Comparison of ENCODE assay signal across 8 cellular contexts in genomic region chr9:32571969-32572899, GRCh38. TPM values are rescaled to one million over a fixed set of nuclear protein-coding genes. Genes with fewer than 3 reads are reported as not detected.
A peak's percentile ranks its signal among the peaks of the same experiment; 100 is the strongest.
DNase-seq lines count a peak whose midpoint lies in the region; ATAC-seq and TF ChIP-seq lines count a peak whose summit lies in the region.

No MANE protein-coding gene starts in this region.

- ATAC-seq in GM18858 (IDR thresholded peaks at IDR 0.05; ENCODE audit: unreplicated experiment), result peak; percentile 90
- ATAC-seq in HG03097 (IDR thresholded peaks at IDR 0.05; ENCODE audit: low FRiP score, unreplicated experiment), result peak; percentile 89
- ATAC-seq in right lobe of liver, result peak; percentile 78 to 92 (median 86)

- peak overlapping the region; percentile 84 to 86 (median 84) for H3K27ac ChIP-seq in right lobe of liver

- H3K4me1 ChIP-seq in right lobe of liver, result peaks cover 0 to 17% (median 4%) of the 10 kb centered on the region in 4 donors

- peak; percentile 67 for DNase-seq in AG10803 (ENCODE audit: low read depth)
- peak; percentile 40 for DNase-seq in NCI-H2227 treated with DMSO at 0.1 percent for 48 hours (lab: John Stamatoyannopoulos, UW)
- DNase-seq in activated CD4-positive, alpha-beta T cell treated with anti-CD3 and anti-CD28 coated beads for 48 hours, result peak; percentile 79
- peak; percentile 92 for DNase-seq in dermis blood vessel endothelial cell
- peak in 1 of 3 donors; percentile 49 for DNase-seq in right lobe of liver
- peak; percentile 41 to 69 (median 61) for DNase-seq in stimulated activated CD4-positive, alpha-beta T cell treated with anti-CD3 and anti-CD28 coated beads, TNF-alpha, amount 100 ng/mL, for 24 hours (ENCODE audit: low read depth in 3 of 3)

- H3K9me3 ChIP-seq in right lobe of liver, result no peaks in the 10 kb centered on the region

- no peak for TF ChIP-seq POLR2A in right lobe of liver (IDR thresholded peaks at IDR 0.05)

- no peaks in the 10 kb centered on the region for H3K27me3 ChIP-seq in right lobe of liver

- WGBS in right lobe of liver (ENCODE audit: insufficient coverage, low coverage, low lambda C conversion rate, missing lambda C conversion rate), result under 1% methylated on average over 16 of the region's 17 CpGs

- intact Hi-C loops in right lobe of liver (cut with DNase I), result loop anchor here in 1 of 2 donors (5.0 kb wide), 1 partner anchor 195 kb away; no protein-coding TSS in a partner anchor

- peak; percentile 81 for TF ChIP-seq CTCF in AG10803 (conservative IDR thresholded peaks at IDR 0.05; ENCODE audit: low read length)
- TF ChIP-seq CTCF in right lobe of liver (IDR thresholded peaks at IDR 0.05), result peak; percentile 55 to 62 (median 56)

- H3K4me3 ChIP-seq in AG10803 (ENCODE audit: low read length) (peak overlapping the region; percentile 93), right lobe of liver (peak overlapping the region; percentile 67 to 95 (median 86))

- H3K36me3 ChIP-seq in right lobe of liver, result peaks cover 0 to 9% (median 0%) of the 10 kb centered on the region in 4 donors

RNA-seq across cellular contexts. Expression of gene NDUFB6, which starts 0.7 kb away (rescaled TPM):
- 33.5 and 49.0 TPM in 2 replicates for total RNA-seq in dermis blood vessel endothelial cell
- 10 to 100 TPM; 28.9 to 39.9 (median 36.2) TPM for total RNA-seq in right lobe of liver

RNA-seq across cellular contexts. Expression of gene TOPORS, which starts 19.8 kb away (rescaled TPM):
- total RNA-seq in dermis blood vessel endothelial cell (39.6 and 53.3 TPM in 2 replicates), right lobe of liver (1 to 10 TPM; 6.0 to 9.6 (median 7.9) TPM)

RNA-seq across cellular contexts. Expression of gene SMIM27, which starts 20.1 kb away (rescaled TPM):
- total RNA-seq in dermis blood vessel endothelial cell (1.3 and 2.6 TPM in 2 replicates), right lobe of liver (1 to 10 TPM in 5 of 6 experiments, under 1 TPM in 1; 0.49 to 7.4 (median 2.9) TPM)

RNA-seq across cellular contexts. Expression of gene RIGI, which starts 46.2 kb away (rescaled TPM):
- total RNA-seq in dermis blood vessel endothelial cell (30.3 TPM in 2 replicates), right lobe of liver (1 to 10 TPM; 2.7 to 6.1 (median 4.8) TPM)
